Comparison of ENCODE assay signal across 2 cellular contexts in the genomic region with DNA sequence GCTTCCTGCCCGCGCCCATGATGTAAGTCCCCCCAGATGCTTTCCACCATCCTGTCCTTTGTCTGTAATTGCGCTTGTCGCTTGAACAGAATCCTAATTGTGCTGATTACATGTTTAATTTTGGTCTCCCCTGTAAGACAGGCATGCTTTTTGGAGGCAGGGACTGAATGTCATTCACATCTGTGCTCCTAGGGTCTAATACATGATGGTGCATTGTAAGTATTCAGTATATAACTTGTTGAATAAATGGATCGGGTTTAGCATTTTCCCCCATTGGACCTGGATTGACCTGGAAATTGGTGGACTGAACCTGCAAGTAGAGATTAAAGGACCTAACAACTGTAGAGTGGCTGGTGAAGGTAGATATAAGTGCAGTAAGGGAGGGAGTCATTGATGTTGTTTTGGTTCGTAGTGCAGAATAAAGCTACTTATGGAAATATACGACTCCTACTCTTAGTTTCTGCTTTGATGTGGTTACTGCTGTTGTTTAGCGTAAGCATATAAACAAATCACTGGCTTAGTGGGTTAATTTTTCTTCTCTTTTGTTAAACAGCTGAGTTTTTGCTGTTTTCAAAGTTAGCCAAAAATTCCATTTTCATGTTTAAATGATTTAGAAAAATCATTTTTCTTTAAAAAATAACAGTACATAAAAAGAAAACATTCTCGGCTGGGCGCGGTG.
TF ChIP-seq lines count a peak whose summit lies in the region.

No MANE protein-coding gene starts in this region.

TF ChIP-seq in HEK293, 187 proteins besides CTCF, POLR2A, EP300 and RAD21 (continued from another document and continues in another):
- TF ChIP-seq OVOL3 (tag by site-specific recombination; IDR thresholded peaks at IDR 0.05) (no peak), ZNF18 (tag by site-specific recombination; IDR thresholded peaks at IDR 0.05) (no peak), ZNF335 (tag by site-specific recombination; conservative IDR thresholded peaks at IDR 0.05) (no peak), ZFP37 (tag by site-specific recombination; IDR thresholded peaks at IDR 0.05) (no peak), ZNF560 (tag by site-specific recombination; IDR thresholded peaks at IDR 0.05; ENCODE audit: borderline replicate concordance) (no peak), ZNF155 (tag by site-specific recombination; IDR thresholded peaks at IDR 0.05) (no peak), ZNF184 (tag by site-specific recombination; IDR thresholded peaks at IDR 0.05) (no peak), WT1 (tag by site-specific recombination; IDR thresholded peaks at IDR 0.05) (0 out of 2 replicates have a peak, but pooled peaks have one; percentile 44), ZBTB1 (tag by site-specific recombination; IDR thresholded peaks at IDR 0.05) (no peak), SCRT2 (tag by site-specific recombination; IDR thresholded peaks at IDR 0.05) (peak; percentile 87), ZNF23 (tag by site-specific recombination; IDR thresholded peaks at IDR 0.05; ENCODE audit: borderline replicate concordance) (no peak), ZNF449 (tag by site-specific recombination; IDR thresholded peaks at IDR 0.05) (no peak), ZNF132 (tag by site-specific recombination; IDR thresholded peaks at IDR 0.05; ENCODE audit: borderline replicate concordance) (no peak), ZBTB48 (tag by site-specific recombination; IDR thresholded peaks at IDR 0.05) (no peak), ZNF148 (tag by site-specific recombination; IDR thresholded peaks at IDR 0.05; ENCODE audit: borderline replicate concordance) (no peak), ZFP41 (tag by site-specific recombination; IDR thresholded peaks at IDR 0.05; ENCODE audit: borderline replicate concordance) (no peak), SCRT1 (tag by site-specific recombination; IDR thresholded peaks at IDR 0.05; ENCODE audit: borderline replicate concordance) (peak; percentile 73), ZIC2 (tag by site-specific recombination; IDR thresholded peaks at IDR 0.05) (no peak), BCL11B (tag by site-specific recombination; IDR thresholded peaks at IDR 0.05; ENCODE audit: low read depth) (no peak), ZNF600 (tag by site-specific recombination; IDR thresholded peaks at IDR 0.05) (no peak), HOXD13 (CRISPR knock-in tag; IDR thresholded peaks at IDR 0.05; ENCODE audit: borderline replicate concordance) (no peak), ZNF248 (tag by site-specific recombination; IDR thresholded peaks at IDR 0.05) (no peak), ZNF777 (tag by site-specific recombination; IDR thresholded peaks at IDR 0.05; ENCODE audit: borderline replicate concordance) (no peak), KLF1 (tag by site-specific recombination; IDR thresholded peaks at IDR 0.05) (no peak)
- TF ChIP-seq, protein P1, sequence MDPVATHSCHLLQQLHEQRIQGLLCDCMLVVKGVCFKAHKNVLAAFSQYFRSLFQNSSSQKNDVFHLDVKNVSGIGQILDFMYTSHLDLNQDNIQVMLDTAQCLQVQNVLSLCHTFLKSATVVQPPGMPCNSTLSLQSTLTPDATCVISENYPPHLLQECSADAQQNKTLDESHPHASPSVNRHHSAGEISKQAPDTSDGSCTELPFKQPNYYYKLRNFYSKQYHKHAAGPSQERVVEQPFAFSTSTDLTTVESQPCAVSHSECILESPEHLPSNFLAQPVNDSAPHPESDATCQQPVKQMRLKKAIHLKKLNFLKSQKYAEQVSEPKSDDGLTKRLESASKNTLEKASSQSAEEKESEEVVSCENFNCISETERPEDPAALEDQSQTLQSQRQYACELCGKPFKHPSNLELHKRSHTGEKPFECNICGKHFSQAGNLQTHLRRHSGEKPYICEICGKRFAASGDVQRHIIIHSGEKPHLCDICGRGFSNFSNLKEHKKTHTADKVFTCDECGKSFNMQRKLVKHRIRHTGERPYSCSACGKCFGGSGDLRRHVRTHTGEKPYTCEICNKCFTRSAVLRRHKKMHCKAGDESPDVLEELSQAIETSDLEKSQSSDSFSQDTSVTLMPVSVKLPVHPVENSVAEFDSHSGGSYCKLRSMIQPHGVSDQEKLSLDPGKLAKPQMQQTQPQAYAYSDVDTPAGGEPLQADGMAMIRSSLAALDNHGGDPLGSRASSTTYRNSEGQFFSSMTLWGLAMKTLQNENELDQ (tag by site-specific recombination; IDR thresholded peaks at IDR 0.05; ENCODE audit: low read depth), result no peak

TF ChIP-seq in endothelial cell of umbilical vein, 7 proteins besides CTCF, POLR2A, EP300 and RAD21 (continued from another document):
- TF ChIP-seq POLR2AphosphoS5 (IDR thresholded peaks at IDR 0.05; ENCODE audit: insufficient read depth, low read depth, low read length), result no peak
